In the genomic region with DNA sequence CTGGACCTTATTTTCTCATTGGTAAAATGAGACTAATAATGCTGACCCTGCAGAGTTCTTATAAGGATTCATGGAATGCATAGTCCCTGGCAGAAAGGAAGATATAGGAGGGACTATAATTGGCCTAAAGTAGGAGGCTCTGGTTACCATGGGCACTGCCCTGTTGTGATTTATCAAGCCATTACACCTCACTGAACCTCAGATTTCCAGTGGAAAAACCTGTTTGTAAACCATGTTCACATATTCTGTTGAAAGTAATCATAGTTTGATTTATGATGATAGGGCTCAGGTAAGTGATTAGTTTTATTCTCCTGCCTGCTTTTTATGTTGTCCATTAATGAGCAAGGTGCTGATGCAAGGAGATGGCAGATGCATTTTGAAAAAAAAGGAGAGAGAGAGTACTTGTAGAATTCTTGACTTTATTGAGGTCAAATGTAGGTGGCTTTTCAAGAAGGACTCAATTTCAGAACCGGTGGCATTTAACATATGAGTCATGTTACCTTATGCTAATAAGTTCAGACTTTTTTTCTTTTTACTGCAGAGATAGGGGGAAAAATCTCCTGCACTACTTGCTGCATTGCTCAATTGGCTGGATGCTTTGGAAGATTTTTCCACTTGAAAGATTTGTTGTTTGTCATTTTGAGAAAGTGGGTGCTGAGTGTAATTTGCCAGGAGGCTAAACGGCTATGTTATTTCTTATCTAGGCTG, we compare ENCODE assay signal across 9 cellular contexts. TPM values are rescaled to one million over a fixed set of nuclear protein-coding genes. Genes with fewer than 3 reads are reported as not detected.
DNase-seq lines count a peak whose midpoint lies in the region; ATAC-seq and TF ChIP-seq lines count a peak whose summit lies in the region.
"Had no signal": no experiment of that assay in that cellular context is flagged by ENCODE, and none has a peak within 500 bp of the region (broad histone marks: within the 10 kb centered on the region; RNA-seq: fewer than 3 reads in every experiment).

No MANE protein-coding gene starts in this region.

- ATAC-seq in naive thymus-derived CD4-positive, alpha-beta T cell, result no peak
- no peak for ATAC-seq in GM18519 (IDR thresholded peaks at IDR 0.05; ENCODE audit: low FRiP score, unreplicated experiment)
- ATAC-seq in left ventricle myocardium superior, result no peak
- ATAC-seq in HG03025 (IDR thresholded peaks at IDR 0.05; ENCODE audit: low FRiP score, unreplicated experiment), result no peak

- no peak overlapping the region for H3K27ac ChIP-seq in naive thymus-derived CD4-positive, alpha-beta T cell (ENCODE audit: low read depth, low read length)

- no peaks in the 10 kb centered on the region for H3K9me3 Mint-ChIP-seq in Calu3 (ENCODE audit: low read depth, unreplicated experiment)
- peaks cover 0 to 9% (median 0%) of the 10 kb centered on the region in 5 experiments for H3K9me3 Mint-ChIP-seq in brain
- no peaks in the 10 kb centered on the region for H3K9me3 Mint-ChIP-seq in naive thymus-derived CD4-positive, alpha-beta T cell

- peaks cover 0 to 14% of the 10 kb centered on the region in 2 donors for H3K4me1 ChIP-seq in naive thymus-derived CD4-positive, alpha-beta T cell (ENCODE audit: control insufficient read depth in 2 of 2, insufficient read depth in 2 of 2, low read length in 2 of 2)

- CTCF ChIA-PET in Calu3 (lab: Charles Lee), result interaction anchor here (0.7 to 1.0 kb wide), 3 partner anchors 8 to 18 kb away, joined by 3 to 4 read pairs (median 3); no protein-coding TSS in a partner anchor
- CTCF ChIA-PET in naive thymus-derived CD4-positive, alpha-beta T cell (lab: Charles Lee), result interaction anchor here (0.6 to 1.4 kb wide), 2 partner anchors 8 to 21 kb away, joined by 3 to 7 read pairs; no protein-coding TSS in a partner anchor

- H3K36me3 ChIP-seq in naive thymus-derived CD4-positive, alpha-beta T cell (ENCODE audit: control insufficient read depth in 2 of 3, insufficient read depth in 3 of 3, low read length in 3 of 3), result no peaks in the 10 kb centered on the region

- H3K27me3 ChIP-seq in naive thymus-derived CD4-positive, alpha-beta T cell (ENCODE audit: control insufficient read depth in 2 of 2, insufficient read depth in 2 of 2, low read length in 2 of 2), result no peaks in the 10 kb centered on the region

- H3K9me3 ChIP-seq in naive thymus-derived CD4-positive, alpha-beta T cell (ENCODE audit: control insufficient read depth in 2 of 3, low read length in 3 of 3), result no peaks in the 10 kb centered on the region

- TSS peak; percentile 54 for BruUV-seq in Calu3 (replicated peaks; lab: Mats Ljungman, UMichigan)

- H3K4me1 Mint-ChIP-seq in Calu3 (ENCODE audit: low read depth, unreplicated experiment), result peaks cover 58% of the 10 kb centered on the region
- H3K4me1 Mint-ChIP-seq in brain, result peaks cover 29% of the 10 kb centered on the region
- peaks cover 29 to 65% (median 44%) of the 10 kb centered on the region in 7 donors for H3K4me1 Mint-ChIP-seq in naive thymus-derived CD4-positive, alpha-beta T cell

- TF ChIP-seq CTCF in Calu3 (IDR thresholded peaks at IDR 0.05; ENCODE audit: unreplicated experiment) (no peak), brain (conservative IDR thresholded peaks at IDR 0.05) (no peak)

- H3K36me3 Mint-ChIP-seq in Calu3 (ENCODE audit: insufficient read depth, unreplicated experiment) (peaks cover 29% of the 10 kb centered on the region), brain (peaks cover 8% of the 10 kb centered on the region)
- H3K36me3 Mint-ChIP-seq in naive thymus-derived CD4-positive, alpha-beta T cell, result peaks cover 0 to 2% (median 0%) of the 10 kb centered on the region in 5 donors

- intact Hi-C loops in Calu3 (cut with micrococcal nuclease; ENCODE audit: unreplicated experiment) (loop anchor here (1.0 kb wide), 1 partner anchor 14 kb away; no protein-coding TSS in a partner anchor), left ventricle myocardium superior (cut with micrococcal nuclease) (no loop called here)
- intact Hi-C loops in naive thymus-derived CD4-positive, alpha-beta T cell (cut with micrococcal nuclease), result no loop called here

- H3K4me3 Mint-ChIP-seq in Calu3 (ENCODE audit: low read depth, unreplicated experiment) (peak overlapping the region; percentile 34), brain (no peak overlapping the region)
- H3K4me3 Mint-ChIP-seq in naive thymus-derived CD4-positive, alpha-beta T cell, result no peak overlapping the region

- H3K27me3 Mint-ChIP-seq in Calu3 (ENCODE audit: unreplicated experiment) (no peaks in the 10 kb centered on the region), brain (no peaks in the 10 kb centered on the region)
- no peaks in the 10 kb centered on the region for H3K27me3 Mint-ChIP-seq in naive thymus-derived CD4-positive, alpha-beta T cell

- POLR2A ChIA-PET in naive thymus-derived CD4-positive, alpha-beta T cell (lab: Charles Lee), result interaction anchor here (1.0 to 1.3 kb wide), 3 partner anchors 9 to 22 kb away, joined by 3 to 5 read pairs (median 4); no protein-coding TSS in a partner anchor

- DNase-seq in Calu3 (peak; percentile 59), HT1080 (ENCODE audit: low read depth) (peak; percentile 61), globus pallidus (ENCODE audit: low spot score) (no peak), left ventricle myocardium superior (no peak)
- DNase-seq in naive thymus-derived CD4-positive, alpha-beta T cell, result no peak
- DNase-seq: NCI-H774 had no signal

- peak overlapping the region; percentile 90 for H3K27ac Mint-ChIP-seq in Calu3 (ENCODE audit: unreplicated experiment)
- peak overlapping the region in 4 of 5 experiments; percentile 7 to 74 (median 57) for H3K27ac Mint-ChIP-seq in brain
- peak overlapping the region in 8 of 9 donors; percentile 5 to 71 (median 36) for H3K27ac Mint-ChIP-seq in naive thymus-derived CD4-positive, alpha-beta T cell

- no peak overlapping the region for H3K4me3 ChIP-seq in naive thymus-derived CD4-positive, alpha-beta T cell (ENCODE audit: low read length)

RNA-seq across cellular contexts. Expression of a gene that starts 14.6 kb away (rescaled TPM):
- 117 and 132 TPM in 2 replicates for total RNA-seq in Calu3 (2022)
- 187 and 209 TPM in 2 replicates for total RNA-seq in HT1080 (2014; rRNA removed; shearing (Covaris generic))
- polyA plus RNA-seq in HT1080 (2015; cell fraction: cytosol; rRNA removed), result 128 and 131 TPM in 2 replicates
- 78.5 and 86.1 TPM in 2 replicates for polyA plus RNA-seq in HT1080 (2015; cell fraction: nucleus; rRNA removed)
- polyA plus RNA-seq in brain (ENCODE audit: insufficient read depth, low read depth, low replicate concordance), result 14.5 TPM
- total RNA-seq in naive thymus-derived CD4-positive, alpha-beta T cell, result 10 to 100 TPM; 27.6 to 56.3 (median 28.3) TPM
- polyA plus RNA-seq in naive thymus-derived CD4-positive, alpha-beta T cell, result 10 to 100 TPM; 15.6 to 23.1 TPM
- total RNA-seq in left ventricle myocardium superior, result 53.8 TPM

RNA-seq across cellular contexts. Expression of a gene that starts 37.2 kb away (rescaled TPM):
- total RNA-seq in Calu3 (2022) (115 and 117 TPM in 2 replicates), left ventricle myocardium superior (18.3 TPM)
- 60.1 and 66.1 TPM in 2 replicates for total RNA-seq in HT1080 (2014; rRNA removed; shearing (Covaris generic))
- polyA plus RNA-seq in HT1080 (2015; cell fraction: cytosol; rRNA removed), result 69.5 and 83.9 TPM in 2 replicates
- polyA plus RNA-seq in HT1080 (2015; cell fraction: nucleus; rRNA removed), result 52.0 and 71.6 TPM in 2 replicates
- polyA plus RNA-seq in brain (ENCODE audit: insufficient read depth, low read depth, low replicate concordance), result 131 TPM
- total RNA-seq in naive thymus-derived CD4-positive, alpha-beta T cell, result 10 to 100 TPM; 30.0 to 37.9 (median 35.4) TPM
- 10 to 100 TPM; 56.5 to 59.2 TPM for polyA plus RNA-seq in naive thymus-derived CD4-positive, alpha-beta T cell

Comparison
In these comparisons a context has a peak if more than half of its experiments do, and no peak if none do; other contexts are left out.
1. DNase-seq: peak in Calu3 (single experiment) and HT1080 (single experiment); none in naive thymus-derived CD4-positive, alpha-beta T cell (0 of 9), globus pallidus (single experiment) and left ventricle myocardium superior (single experiment).
2. H3K27ac Mint-ChIP-seq: peak in every context shown above with its lines; median percentile 90 in Calu3; 57 in brain; 36 in naive thymus-derived CD4-positive, alpha-beta T cell.